In genomic region chr9:70392189-70392588, GRCh38 we compare ENCODE assay signal across 10 cellular contexts. TPM values are rescaled to one million over a fixed set of nuclear protein-coding genes. Genes with fewer than 3 reads are reported as not detected.
DNase-seq lines count a peak whose midpoint lies in the region; ATAC-seq and TF ChIP-seq lines count a peak whose summit lies in the region.
"Had no signal": no experiment of that assay in that cellular context is flagged by ENCODE, and none has a peak within 500 bp of the region (broad histone marks: within the 10 kb centered on the region; RNA-seq: fewer than 3 reads in every experiment).

No MANE protein-coding gene starts in this region.

- H3K27ac ChIP-seq in dorsolateral prefrontal cortex (peak overlapping the region in 46 of 59 donors; percentile 4 to 88 (median 67)), psoas muscle (peak overlapping the region; percentile 57)

- H3K27me3 ChIP-seq in dorsolateral prefrontal cortex (no peaks in the 10 kb centered on the region), psoas muscle (ENCODE audit: insufficient read depth in 3 of 3, low read length in 2 of 3) (no peaks in the 10 kb centered on the region)

- peak in 51 of 56 donors; percentile 15 to 58 (median 46) for TF ChIP-seq CTCF in dorsolateral prefrontal cortex (IDR thresholded peaks at IDR 0.05 in 54 of 56, conservative IDR thresholded peaks at IDR 0.05 in 2 of 56; ENCODE audit: low read depth in 1 of 56, partially characterized antibody in 56 of 56)
- TF ChIP-seq CTCF in psoas muscle (IDR thresholded peaks at IDR 0.05) = peak; percentile 38

- DNase-seq in DMS53 (lab: John Stamatoyannopoulos, UW) (peak; percentile 37), DMS53 treated with DMSO at 0.1 percent for 48 hours (lab: John Stamatoyannopoulos, UW; ENCODE audit: unreplicated experiment) (no peak), NCI-H1105 (lab: John Stamatoyannopoulos, UW) (peak; percentile 3), dorsolateral prefrontal cortex (no peak), psoas muscle (no peak), SHP77 (lab: John Stamatoyannopoulos, UW) (no peak), NCI-H2029 (lab: John Stamatoyannopoulos, UW) (no peak)
- DNase-seq: retina, SW 1271 had no signal

- H3K36me3 ChIP-seq in psoas muscle (ENCODE audit: insufficient read depth in 1 of 2, low read depth in 1 of 2) = peaks cover 0 to 5% of the 10 kb centered on the region in 2 donors

- H3K4me1 ChIP-seq in psoas muscle = peaks cover 88% of the 10 kb centered on the region

- intact Hi-C loops in dorsolateral prefrontal cortex (cut with DNase I) (no loop called here), psoas muscle (cut with DNase I) (loop anchor here in 1 of 2 donors (5.0 kb wide), 1 partner anchor 35 kb away; no protein-coding TSS in a partner anchor)

- H3K4me3 ChIP-seq in dorsolateral prefrontal cortex = no peak overlapping the region
- H3K4me3 ChIP-seq in psoas muscle = peak overlapping the region; percentile 32

- peak; percentile 49 to 65 (median 64) for ATAC-seq in psoas muscle
- no peak for ATAC-seq in HG02840 (IDR thresholded peaks at IDR 0.05; ENCODE audit: low FRiP score, unreplicated experiment)

- no peaks in the 10 kb centered on the region for H3K9me3 ChIP-seq in psoas muscle

- 26 to 38% (median 28%) methylated on average over 2 of the region's 2 CpGs for WGBS in psoas muscle, 3 donors

RNA-seq across cellular contexts. Expression of gene KLF9, which starts 22.3 kb away (rescaled TPM):
- 10 to 100 TPM; 38.3 to 97.2 (median 59.3) TPM for total RNA-seq in dorsolateral prefrontal cortex
- 100 to 1,000 TPM in 2 of 4 donors, 10 to 100 TPM in 2; 29.5 to 178 (median 94.7) TPM for total RNA-seq in psoas muscle
- polyA plus RNA-seq in psoas muscle = 10 to 100 TPM; 34.1 to 87.0 (median 64.4) TPM

Comparison
In these comparisons a context has a peak if more than half of its experiments do, and no peak if none do; other contexts are left out.
1. DNase-seq: peak in DMS53 (single experiment) and NCI-H1105 (single experiment); none in DMS53 treated with DMSO at 0.1 percent for 48 hours (single experiment), dorsolateral prefrontal cortex (0 of 10), psoas muscle (0 of 2), SHP77 (0 of 2) and NCI-H2029 (single experiment).